Comparison of ENCODE assay signal across 7 cellular contexts in genomic region chr3:15197340-15198029, GRCh38.
"Had no signal": no experiment of that assay in that cellular context is flagged by ENCODE, and none has a peak within 500 bp of the region (broad histone marks: within the 10 kb centered on the region; RNA-seq: fewer than 3 reads in every experiment).

No MANE protein-coding gene starts in this region.

- H3K4me3 Mint-ChIP-seq: IgD-negative memory B cell had no signal

- H3K27ac Mint-ChIP-seq: IgD-negative memory B cell had no signal

- H3K27ac ChIP-seq: HL-60 had no signal

- H3K4me1 Mint-ChIP-seq: IgD-negative memory B cell had no signal

- FAIRE-seq: HepG2, HTR-8/SVneo had no signal

- H3K27me3 Mint-ChIP-seq: IgD-negative memory B cell had no signal

- DNase-seq: IMR-90, KBM-7, KG1 had no signal

- H3K9me3 Mint-ChIP-seq: IgD-negative memory B cell had no signal

- ATAC-seq: HepG2 had no signal
